ENCODE assay signal across 21 cellular contexts in the genomic region with DNA sequence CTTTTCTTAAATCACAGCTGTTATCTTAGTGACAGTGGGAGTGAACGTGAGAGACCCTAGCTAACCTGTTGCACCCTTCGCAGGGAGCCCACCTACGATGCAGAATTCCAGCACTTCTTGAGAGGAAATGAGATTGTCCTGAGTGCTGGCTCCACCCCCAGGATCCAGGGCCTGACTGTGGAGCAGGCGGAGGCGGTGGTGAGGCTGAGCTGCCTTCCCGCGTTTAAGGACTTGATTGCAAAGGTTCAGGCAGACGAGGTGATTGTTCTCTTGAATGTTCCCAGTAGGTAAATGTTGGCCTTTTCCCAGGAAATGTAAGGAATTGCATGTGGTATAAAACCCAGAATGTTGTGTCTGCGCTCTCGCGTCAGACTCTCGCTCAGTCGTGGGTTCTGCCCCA.
"Had no signal": no experiment of that assay in that cellular context is flagged by ENCODE, and none has a peak within 500 bp of the region (broad histone marks: within the 10 kb centered on the region; RNA-seq: fewer than 3 reads in every experiment).

No MANE protein-coding gene starts in this region.

- H3K27ac ChIP-seq: SJSA1, SK-N-MC had no signal

- H3K27me3 ChIP-seq: SJSA1 had no signal

- H3K4me1 ChIP-seq: SJSA1 had no signal

- H3K4me3 ChIP-seq: SJSA1, SK-N-MC had no signal

- DNase-seq: KBM-7, MV-4-11, NCI-H1048, NCI-H1105, NCI-H1417, NCI-H1436 treated with DMSO at 0.1 percent for 48 hours, NCI-H1694, NCI-H187 treated with DMSO at 0.1 percent for 48 hours, NCI-H2029 treated with DMSO at 0.1 percent for 48 hours, NCI-H2171 treated with DMSO at 0.1 percent for 48 hours, NCI-H226, NCI-H446, NCI-H510A, NCI-H524 treated with DMSO at 0.1 percent for 48 hours, NCI-H69, NCI-H774, Right ventricle myocardium superior, RPMI8226, SIG-M5 had no signal

- H3K9me3 ChIP-seq: SJSA1 had no signal
